7 cellular contexts compared by ENCODE assay signal in genomic region chr3:195154793-195155535, GRCh38.
DNase-seq lines count a peak whose midpoint lies in the region; ATAC-seq and TF ChIP-seq lines count a peak whose summit lies in the region.

No MANE protein-coding gene starts in this region.

- H3K4me3 ChIP-seq in gastrocnemius medialis (peak overlapping the region in 2 of 4 donors; percentile 16), HAP-1 (no peak overlapping the region)

- peak; percentile 89 for DNase-seq in NCI-H2029 treated with DMSO at 0.1 percent for 48 hours (lab: John Stamatoyannopoulos, UW)
- DNase-seq in brain pericyte (ENCODE audit: low read depth, low spot score), result peak; percentile 86
- peak in 2 of 3 donors; percentile 13 to 35 for DNase-seq in immature natural killer cell
- peak; percentile 43 to 72 for DNase-seq in gastrocnemius medialis
- no peak for DNase-seq in HAP-1 (ENCODE audit: low spot score in 2 of 2)
- no peak for DNase-seq in activated naive CD4-positive, alpha-beta T cell treated with anti-CD3 and anti-CD28 coated beads, Interleukin-2, amount 50 U/mL, for 72 hours (ENCODE audit: low spot score in 2 of 2)

- no peaks in the 10 kb centered on the region for H3K9me3 ChIP-seq in gastrocnemius medialis
- no peaks in the 10 kb centered on the region for H3K9me3 ChIP-seq in HAP-1

- no peak for TF ChIP-seq CTCF in gastrocnemius medialis (IDR thresholded peaks at IDR 0.05 in 4 of 5, conservative IDR thresholded peaks at IDR 0.05 in 1 of 5)

- H3K4me3 Mint-ChIP-seq in immature natural killer cell, result peak overlapping the region in 3 of 5 donors; percentile 15 to 31 (median 30)

- TF ChIP-seq POLR2A in gastrocnemius medialis (IDR thresholded peaks at IDR 0.05), result no peak

- H3K9me3 Mint-ChIP-seq in immature natural killer cell, result no peaks in the 10 kb centered on the region
- H3K9me3 Mint-ChIP-seq in activated naive CD4-positive, alpha-beta T cell treated with anti-CD3 and anti-CD28 coated beads, Interleukin-2, amount 50 U/mL, for 72 hours, result no peaks in the 10 kb centered on the region

- H3K4me1 Mint-ChIP-seq in immature natural killer cell, result peaks cover 48 to 54% of the 10 kb centered on the region in 2 donors

- in situ Hi-C loops in gastrocnemius medialis (cut with MboI; ENCODE audit: low sequenced_read_pairs in 4 of 4) (loop anchor here in 1 of 4 donors (10.0 kb wide), 1 partner anchor 100 kb away; no protein-coding TSS in a partner anchor), HAP-1 (cut with MboI; ENCODE audit: low sequenced_read_pairs) (no loop called here)

- peaks cover 1 to 5% (median 4%) of the 10 kb centered on the region in 3 donors for H3K27me3 Mint-ChIP-seq in immature natural killer cell (ENCODE audit: low read depth in 3 of 3)

- intact Hi-C loops in gastrocnemius medialis (cut with DNase I; ENCODE audit: low total_unique reads), result no loop called here

- peak overlapping the region; percentile 67 to 78 (median 78) for H3K27ac ChIP-seq in gastrocnemius medialis

- no peaks in the 10 kb centered on the region for H3K36me3 ChIP-seq in gastrocnemius medialis
- no peaks in the 10 kb centered on the region for H3K36me3 ChIP-seq in HAP-1 (replicated peaks)

- H3K4me1 ChIP-seq in gastrocnemius medialis (peaks cover 45 to 59% of the 10 kb centered on the region in 2 donors), HAP-1 (no peaks in the 10 kb centered on the region)

- ATAC-seq in GM21367 (IDR thresholded peaks at IDR 0.05; ENCODE audit: unreplicated experiment), result peak; percentile 41
- ATAC-seq in gastrocnemius medialis, result peak; percentile 76 to 81
- no peak for ATAC-seq in activated naive CD4-positive, alpha-beta T cell treated with anti-CD3 and anti-CD28 coated beads, Interleukin-2, amount 50 U/mL, for 72 hours

- no peaks in the 10 kb centered on the region for H3K27me3 ChIP-seq in gastrocnemius medialis
- no peaks in the 10 kb centered on the region for H3K27me3 ChIP-seq in HAP-1 (ENCODE audit: low read depth)

- H3K36me3 Mint-ChIP-seq in immature natural killer cell, result no peaks in the 10 kb centered on the region
- peaks cover 0 to 7% of the 10 kb centered on the region in 2 donors for H3K36me3 Mint-ChIP-seq in activated naive CD4-positive, alpha-beta T cell treated with anti-CD3 and anti-CD28 coated beads, Interleukin-2, amount 50 U/mL, for 72 hours

- H3K27ac Mint-ChIP-seq in immature natural killer cell, result peak overlapping the region in 5 of 6 donors; percentile 59 to 93 (median 79)
- peak overlapping the region in 1 of 2 donors; percentile 50 for H3K27ac Mint-ChIP-seq in activated naive CD4-positive, alpha-beta T cell treated with anti-CD3 and anti-CD28 coated beads, Interleukin-2, amount 50 U/mL, for 72 hours

Comparison
In these comparisons a context has a peak if more than half of its experiments do, and no peak if none do; other contexts are left out.
1. ATAC-seq: peak in GM21367 (single experiment) and gastrocnemius medialis (2 of 2); none in activated naive CD4-positive, alpha-beta T cell treated with anti-CD3 and anti-CD28 coated beads, Interleukin-2, amount 50 U/mL, for 72 hours (0 of 2).
2. DNase-seq: peak in NCI-H2029 treated with DMSO at 0.1 percent for 48 hours (single experiment), brain pericyte (single experiment), immature natural killer cell (2 of 3) and gastrocnemius medialis (2 of 2); none in HAP-1 (0 of 2) and activated naive CD4-positive, alpha-beta T cell treated with anti-CD3 and anti-CD28 coated beads, Interleukin-2, amount 50 U/mL, for 72 hours (0 of 2).